Comparison of ENCODE assay signal across 18 cellular contexts in genomic region chr21:33562389-33562788, GRCh38.
"Had no signal": no experiment of that assay in that cellular context is flagged by ENCODE, and none has a peak within 500 bp of the region (broad histone marks: within the 10 kb centered on the region; RNA-seq: fewer than 3 reads in every experiment).

No MANE protein-coding gene starts in this region.

- H3K4me3 ChIP-seq: dorsolateral prefrontal cortex, heart left ventricle, mucosa of descending colon, ovary, right atrium auricular region had no signal

- H3K9me3 ChIP-seq: heart left ventricle, mucosa of descending colon, neutrophil, ovary, right atrium auricular region had no signal

- H3K36me3 ChIP-seq: ovary had no signal

- H3K27me3 ChIP-seq: dorsolateral prefrontal cortex, heart left ventricle, neutrophil, ovary, right atrium auricular region had no signal

- FAIRE-seq: endometrium, frontal cortex, small intestine, urothelium cell line had no signal

- H3K27ac ChIP-seq: dorsolateral prefrontal cortex, heart left ventricle, ovary, right atrium auricular region had no signal

- ATAC-seq: esophagus mucosa; heart left ventricle; left colon; mucosa of descending colon; naive thymus-derived CD8-positive, alpha-beta T cell had no signal

- DNase-seq: cortex of kidney; dorsolateral prefrontal cortex; effector CD8-positive, alpha-beta T cell; heart left ventricle; hippocampal formation; left colon; mucosa of descending colon; naive thymus-derived CD8-positive, alpha-beta T cell; ovary; small intestine; stimulated activated CD4-positive, alpha-beta T cell treated with anti-CD3 and anti-CD28 coated beads, Interleukin-12 subunit alpha, Interleukin-12 subunit beta, amount 100 ng/mL, for 4 hours; stimulated activated naive CD4-positive, alpha-beta T cell treated with Interleukin-2 at 50 U/mL for 16 hours had no signal

- H3K4me1 ChIP-seq: right atrium auricular region had no signal
